ENCODE assay signal across 11 cellular contexts in the genomic region with DNA sequence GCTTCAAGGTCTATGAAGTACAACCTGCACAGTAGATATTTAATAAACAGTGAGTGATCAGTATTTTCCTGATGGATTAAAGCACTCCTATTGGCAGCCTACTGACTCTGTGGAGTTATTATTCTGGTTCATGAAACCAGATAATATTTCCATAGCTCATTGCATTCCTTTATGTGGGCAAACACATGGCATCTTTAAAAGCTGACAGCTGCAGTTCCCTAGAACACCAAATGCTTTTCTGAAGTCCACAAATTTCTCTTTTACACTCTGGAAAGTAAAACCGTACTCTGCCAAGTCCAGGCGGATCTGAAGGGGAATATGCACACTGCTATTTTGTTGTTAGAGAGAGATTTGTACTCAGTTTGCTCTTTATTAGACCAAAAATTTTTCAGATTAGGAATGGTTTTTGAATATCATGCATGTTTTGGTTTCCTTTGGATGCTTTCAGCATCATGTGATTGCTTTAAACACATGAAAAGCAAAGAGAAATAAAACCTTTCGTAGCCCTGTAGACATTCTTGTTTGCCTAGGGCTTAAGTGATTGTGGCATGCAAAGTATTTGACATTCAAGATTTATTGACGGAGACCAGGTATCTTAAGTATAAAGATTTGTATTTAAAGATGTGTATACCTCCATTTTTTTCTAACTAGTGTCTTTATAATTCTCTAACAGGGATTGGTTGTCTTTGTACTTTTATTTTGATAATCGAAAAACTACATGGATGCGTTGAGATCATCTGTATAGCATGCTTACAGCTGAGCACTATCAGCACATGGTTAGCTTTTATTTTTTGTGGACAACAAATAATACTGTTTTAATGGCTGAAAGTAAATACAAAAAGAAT. TPM values are rescaled to one million over a fixed set of nuclear protein-coding genes. Genes with fewer than 3 reads are reported as not detected.
A peak's percentile ranks its signal among the peaks of the same experiment; 100 is the strongest.
DNase-seq lines count a peak whose midpoint lies in the region; ATAC-seq and TF ChIP-seq lines count a peak whose summit lies in the region.
"Had no signal": no experiment of that assay in that cellular context is flagged by ENCODE, and none has a peak within 500 bp of the region (broad histone marks: within the 10 kb centered on the region; RNA-seq: fewer than 3 reads in every experiment).

No MANE protein-coding gene starts in this region.

- no peak overlapping the region for H3K4me3 ChIP-seq in AG10803 (ENCODE audit: low read length)
- no peak overlapping the region for H3K4me3 ChIP-seq in body of pancreas

- no peaks in the 10 kb centered on the region for H3K27me3 ChIP-seq in body of pancreas

- H3K36me3 ChIP-seq in body of pancreas (replicated peaks in 1 of 2; ENCODE audit: insufficient read depth in 1 of 2, low read depth in 2 of 2): no peaks in the 10 kb centered on the region

- no peak for TF ChIP-seq POLR2A in body of pancreas (IDR thresholded peaks at IDR 0.05)

- peak; percentile 31 for DNase-seq in AG10803 (ENCODE audit: low read depth)
- peak; percentile 76 for DNase-seq in NCI-H1092 treated with DMSO at 0.1 percent for 48 hours (lab: John Stamatoyannopoulos, UW)
- DNase-seq in myocyte (ENCODE audit: low read depth): peak; percentile 80
- no peak for DNase-seq in body of pancreas
- no peak for DNase-seq in omental fat pad (ENCODE audit: low spot score)
- no peak for DNase-seq in activated CD4-positive, alpha-beta T cell treated with anti-CD3 and anti-CD28 coated beads, Interleukin-2, amount 50 U/mL, for 4 hours
- DNase-seq: activated CD4-positive, alpha-beta T cell treated with anti-CD3 and anti-CD28 coated beads for 1 hour; activated gamma-delta T cell; natural killer cell had no signal

- WGBS in body of pancreas, 2 donors: 38 to 49% methylated on average over 6 of the region's 6 CpGs

- peaks cover 43% of the 10 kb centered on the region for H3K4me1 ChIP-seq in body of pancreas

- no peaks in the 10 kb centered on the region for H3K9me3 ChIP-seq in body of pancreas

- H3K27ac ChIP-seq in body of pancreas: peak overlapping the region in 2 of 4 donors; percentile 8 to 41

- TF ChIP-seq CTCF in AG10803 (conservative IDR thresholded peaks at IDR 0.05; ENCODE audit: low read length) (no peak), body of pancreas (IDR thresholded peaks at IDR 0.05) (no peak), omental fat pad (IDR thresholded peaks at IDR 0.05) (no peak)

- ATAC-seq in SK-N-SH treated with all-trans-retinoic acid at 6 μM for 48 hours: peak; percentile 79
- ATAC-seq in body of pancreas: no peak
- ATAC-seq in HG02981 (IDR thresholded peaks at IDR 0.05; ENCODE audit: unreplicated experiment): no peak
- ATAC-seq in omental fat pad (ENCODE audit: low FRiP score): no peak
- ATAC-seq: natural killer cell had no signal

- intact Hi-C loops in body of pancreas (cut with DNase I): no loop called here

TF ChIP-seq in SK-N-SH treated with all-trans-retinoic acid at 6 μM for 48 hours, 23 proteins besides CTCF, POLR2A, EP300 and RAD21:
- no peak for TF ChIP-seq ZC3H10 (CRISPR knock-in tag; IDR thresholded peaks at IDR 0.05)
- TF ChIP-seq ISL1 (CRISPR knock-in tag; IDR thresholded peaks at IDR 0.05): peak; percentile 54

RNA-seq across cellular contexts. Expression of gene SEC14L1, which starts 19.5 kb away (rescaled TPM):
- total RNA-seq in myocyte (56.2 and 71.1 TPM in 2 replicates), body of pancreas (10 to 100 TPM; 22.1 to 36.8 TPM), omental fat pad (100 to 1,000 TPM in 3 of 4 donors, 10 to 100 TPM in 1; 72.8 to 330 (median 113) TPM)
- 57.1 TPM for polyA plus RNA-seq in myocyte (2012)

Comparison
In these comparisons a context has a peak if more than half of its experiments do, and no peak if none do; other contexts are left out.
1. DNase-seq: peak in AG10803 (single experiment), NCI-H1092 treated with DMSO at 0.1 percent for 48 hours (single experiment) and myocyte (single experiment); none in body of pancreas (0 of 4), omental fat pad (single experiment) and activated CD4-positive, alpha-beta T cell treated with anti-CD3 and anti-CD28 coated beads, Interleukin-2, amount 50 U/mL, for 4 hours (0 of 2).